32 cellular contexts compared by ENCODE assay signal in genomic region chr5:126335871-126336270, GRCh38.
A peak's percentile ranks its signal among the peaks of the same experiment; 100 is the strongest.
DNase-seq lines count a peak whose midpoint lies in the region; FAIRE-seq and TF ChIP-seq lines count a peak whose summit lies in the region.
"Had no signal": no experiment of that assay in that cellular context is flagged by ENCODE, and none has a peak within 500 bp of the region (broad histone marks: within the 10 kb centered on the region; RNA-seq: fewer than 3 reads in every experiment).

No MANE protein-coding gene starts in this region.

- no peak overlapping the region for H3K4me3 Mint-ChIP-seq in astrocyte (ENCODE audit: unreplicated experiment)
- H3K4me3 Mint-ChIP-seq: CD8-positive, alpha-beta memory T cell; mesothelial cell of epicardium; naive thymus-derived CD4-positive, alpha-beta T cell; T-helper 2 cell treated with Interferon-gamma antibody and Interleukin-4, amounts not matched to agents 5 μg/mL and 100 μg/mL, for 36 hours had no signal

- H3K27me3 ChIP-seq in astrocyte (ENCODE audit: insufficient read depth, low read length) (no peaks in the 10 kb centered on the region), prostate gland (replicated peaks; ENCODE audit: insufficient read depth) (no peaks in the 10 kb centered on the region)
- H3K27me3 ChIP-seq: BE2C, breast epithelium, stomach, thyroid gland had no signal

- FAIRE-seq in astrocyte (lab: Jason Lieb, UNC): no peak
- FAIRE-seq: G401.6, HTR-8/SVneo, islet of Langerhans had no signal

- H3K27ac ChIP-seq in astrocyte (ENCODE audit: low read depth, low read length): no peak overlapping the region
- H3K27ac ChIP-seq in prostate gland: no peak overlapping the region
- H3K27ac ChIP-seq: 22Rv1, breast epithelium, skin epidermis, stomach, thyroid gland had no signal

- no peaks in the 10 kb centered on the region for H3K36me3 ChIP-seq in astrocyte (ENCODE audit: insufficient read depth, low read length)
- no peaks in the 10 kb centered on the region for H3K36me3 ChIP-seq in prostate gland
- H3K36me3 ChIP-seq: BE2C, breast epithelium, stomach, thyroid gland had no signal

- no peak overlapping the region for H2AFZ ChIP-seq in astrocyte (ENCODE audit: low read depth, low read length)

- intact Hi-C loops in prostate gland (cut with DNase I): loop anchor here (5.0 kb wide), 2 partner anchors 206 to 261 kb away; partner anchors contain the start of gene ALDH7A1

- DNase-seq in DMS153 (lab: John Stamatoyannopoulos, UW) (peak; percentile 19), DMS153 treated with DMSO at 0.1 percent for 48 hours (lab: John Stamatoyannopoulos, UW; ENCODE audit: unreplicated experiment) (no peak), astrocyte (ENCODE audit: low read depth) (peak; percentile 19), fibroblast of pulmonary artery (ENCODE audit: low read depth) (peak; percentile 20), skeletal muscle cell (ENCODE audit: low read depth) (peak; percentile 48), foreskin fibroblast (no peak), prostate gland (ENCODE audit: low spot score) (no peak), EL (no peak)
- DNase-seq: activated CD4-positive, alpha-beta T cell treated with anti-CD3 and anti-CD28 coated beads for 4 hours; activated gamma-delta T cell; BE2C; CD8-positive, alpha-beta memory T cell; DMS 273 treated with DMSO at 0.1 percent for 48 hours; KBM-7; left ventricle myocardium superior; MM.1S; naive thymus-derived CD4-positive, alpha-beta T cell; NCI-H2081; occipital lobe; OCI-M1; stimulated activated CD4-positive, alpha-beta T cell treated with anti-CD3 and anti-CD28 coated beads, Interleukin-1b, Interleukin-23, amount 100 ng/mL, for 48 hours; stimulated activated CD8-positive, alpha-beta memory T cell treated with anti-CD3 and anti-CD28 coated beads, Interleukin-4, amount 100 ng/mL, for 48 hours; stomach; thyroid gland had no signal

- H3K9me3 Mint-ChIP-seq in astrocyte (ENCODE audit: unreplicated experiment): no peaks in the 10 kb centered on the region
- H3K9me3 Mint-ChIP-seq: CD8-positive, alpha-beta memory T cell; mesothelial cell of epicardium; T-helper 2 cell treated with Interferon-gamma antibody and Interleukin-4, amounts not matched to agents 5 μg/mL and 100 μg/mL, for 36 hours had no signal

- H3K27ac Mint-ChIP-seq in astrocyte (ENCODE audit: unreplicated experiment): no peak overlapping the region
- H3K27ac Mint-ChIP-seq: mesothelial cell of epicardium; naive thymus-derived CD4-positive, alpha-beta T cell; T-helper 2 cell treated with Interferon-gamma antibody and Interleukin-4, amounts not matched to agents 5 μg/mL and 100 μg/mL, for 36 hours had no signal

- TF ChIP-seq POLR2A in prostate gland (IDR thresholded peaks at IDR 0.05): no peak

- no peaks in the 10 kb centered on the region for H4K20me1 ChIP-seq in astrocyte (ENCODE audit: insufficient read depth, low read length)

- no peaks in the 10 kb centered on the region for H3K27me3 Mint-ChIP-seq in astrocyte (ENCODE audit: low read depth, unreplicated experiment)

- 49% methylated on average over 2 of the region's 2 CpGs for WGBS in prostate gland

- TF ChIP-seq CTCF in astrocyte (IDR thresholded peaks at IDR 0.05; ENCODE audit: insufficient read depth, low read depth, low read length) (no peak), fibroblast of pulmonary artery (IDR thresholded peaks at IDR 0.05; ENCODE audit: low read length, missing control alignments) (no peak), foreskin fibroblast (IDR thresholded peaks at IDR 0.05; ENCODE audit: low read depth, low read length) (no peak), prostate gland (IDR thresholded peaks at IDR 0.05) (no peak)

- no peaks in the 10 kb centered on the region for H3K4me1 ChIP-seq in astrocyte (ENCODE audit: insufficient read depth, low read length)
- no peaks in the 10 kb centered on the region for H3K4me1 ChIP-seq in prostate gland (replicated peaks)
- H3K4me1 ChIP-seq: BE2C, breast epithelium, stomach, thyroid gland had no signal

- H3K9me3 ChIP-seq in astrocyte (ENCODE audit: insufficient read depth, low read depth, low read length) (no peaks in the 10 kb centered on the region), prostate gland (no peaks in the 10 kb centered on the region)
- H3K9me3 ChIP-seq: BE2C, breast epithelium, stomach, thyroid gland had no signal

- H3K4me3 ChIP-seq in astrocyte (ENCODE audit: insufficient read depth, low read depth, low read length): no peak overlapping the region
- no peak overlapping the region for H3K4me3 ChIP-seq in fibroblast of pulmonary artery (replicated peaks; ENCODE audit: low read depth, low read length)
- no peak overlapping the region for H3K4me3 ChIP-seq in skeletal muscle cell (ENCODE audit: low read depth, low read length)
- H3K4me3 ChIP-seq in foreskin fibroblast (ENCODE audit: low read depth in 1 of 2, low read length in 2 of 2): no peak overlapping the region
- no peak overlapping the region for H3K4me3 ChIP-seq in prostate gland
- H3K4me3 ChIP-seq: breast epithelium, skin epidermis, stomach, thyroid gland had no signal

- H3K79me2 ChIP-seq in astrocyte (ENCODE audit: insufficient read depth, low read length): no peaks in the 10 kb centered on the region

- H3K4me2 ChIP-seq in astrocyte (ENCODE audit: low read length): no peak overlapping the region

- H3K4me1 Mint-ChIP-seq in astrocyte (ENCODE audit: low read depth, unreplicated experiment): peaks cover 20% of the 10 kb centered on the region
- H3K4me1 Mint-ChIP-seq: CD8-positive, alpha-beta memory T cell; naive thymus-derived CD4-positive, alpha-beta T cell had no signal

- H3K36me3 Mint-ChIP-seq in astrocyte (ENCODE audit: low read depth, unreplicated experiment): no peaks in the 10 kb centered on the region
- H3K36me3 Mint-ChIP-seq: CD8-positive, alpha-beta memory T cell; mesothelial cell of epicardium; naive thymus-derived CD4-positive, alpha-beta T cell had no signal

- H3K9ac ChIP-seq in astrocyte (ENCODE audit: low read length): no peak overlapping the region

Comparison
In these comparisons a context has a peak if more than half of its experiments do, and no peak if none do; other contexts are left out.
1. DNase-seq: peak in DMS153 (single experiment), astrocyte (single experiment), fibroblast of pulmonary artery (single experiment) and skeletal muscle cell (single experiment); none in DMS153 treated with DMSO at 0.1 percent for 48 hours (single experiment), foreskin fibroblast (0 of 2), prostate gland (single experiment) and EL (single experiment).